Comparison of ENCODE assay signal across 10 cellular contexts in the genomic region with DNA sequence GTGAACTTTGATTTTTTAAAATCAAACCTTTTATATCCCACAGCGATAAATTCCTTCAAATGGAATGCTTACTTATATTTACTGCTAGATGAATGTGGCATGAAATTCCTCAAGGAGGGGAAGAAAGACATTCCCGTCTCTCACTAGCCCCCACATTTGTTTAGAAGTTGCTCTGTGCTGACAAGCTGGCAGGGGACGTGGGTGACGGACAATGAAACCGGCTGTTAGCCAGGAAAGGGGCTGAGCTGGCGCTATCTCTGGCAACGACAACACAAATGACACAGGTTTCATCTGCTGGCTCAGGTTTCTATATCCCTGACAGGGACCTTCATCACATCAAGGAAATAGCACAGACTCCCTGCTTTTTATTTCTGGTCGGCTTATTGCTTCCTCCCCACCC.
"Had no signal": no experiment of that assay in that cellular context is flagged by ENCODE, and none has a peak within 500 bp of the region (broad histone marks: within the 10 kb centered on the region; RNA-seq: fewer than 3 reads in every experiment).

No MANE protein-coding gene starts in this region.

- H3K4me3 ChIP-seq: lower lobe of right lung, suprapubic skin had no signal

- ATAC-seq: lower lobe of right lung; naive thymus-derived CD4-positive, alpha-beta T cell; sciatic nerve; stimulated activated naive CD8-positive, alpha-beta T cell treated with anti-CD3 and anti-CD28 coated beads, Interleukin-15, Interleukin-2, amounts not matched to agents 100 U/mL and 50 U/mL, for 24 hours had no signal

- H3K4me1 ChIP-seq: lower lobe of right lung, suprapubic skin had no signal

- H3K27ac ChIP-seq: lower lobe of right lung, neutrophil, suprapubic skin had no signal

- DNase-seq: amygdala; lower lobe of right lung; naive thymus-derived CD4-positive, alpha-beta T cell; stimulated activated CD4-positive, alpha-beta T cell treated with anti-CD3 and anti-CD28 coated beads, Interleukin-12 subunit alpha, Interleukin-12 subunit beta, amount 100 ng/mL, for 4 hours; stimulated activated CD4-positive, alpha-beta T cell treated with anti-CD3 and anti-CD28 coated beads, Interleukin-2, amount 100 ng/mL, for 48 hours; stimulated activated naive CD8-positive, alpha-beta T cell treated with anti-CD3 and anti-CD28 coated beads, Interleukin-15, Interleukin-2, amounts not matched to agents 100 U/mL and 50 U/mL, for 24 hours; T-helper 2 cell had no signal

- H3K9me3 ChIP-seq: lower lobe of right lung, neutrophil, suprapubic skin had no signal

- H3K27me3 ChIP-seq: neutrophil, suprapubic skin had no signal
